14 cellular contexts compared by ENCODE assay signal in genomic region chr11:36557390-36557789, GRCh38. TPM values are rescaled to one million over a fixed set of nuclear protein-coding genes. Genes with fewer than 3 reads are reported as not detected.
"Had no signal": no experiment of that assay in that cellular context is flagged by ENCODE, and none has a peak within 500 bp of the region (broad histone marks: within the 10 kb centered on the region; RNA-seq: fewer than 3 reads in every experiment).

No MANE protein-coding gene starts in this region.

RNA-seq across cellular contexts. Expression of gene RAG2, which starts 40.6 kb away (rescaled TPM):
- total RNA-seq: activated CD8-positive, alpha-beta T cell treated with anti-CD3 and anti-CD28 coated beads, Interleukin-2, amount 10 ng/mL, durations not matched to agents 7 days and 5 days; activated naive CD4-positive, alpha-beta T cell treated with anti-CD3 and anti-CD28 coated beads, Interleukin-2, amount 50 U/mL, for 72 hours; activated T-helper 1 cell treated with anti-CD3 and anti-CD28 coated beads, Interleukin-12 subunit alpha, Interleukin-12 subunit beta, Interleukin-2, Interleukin-4 antibody, amounts not matched to agents 30 ng/mL and 10 ng/mL and 1 ng/mL, durations not matched to agents 14 hours and 24 hours and 36 hours; aorta; cardiac septum; dermis blood vessel endothelial cell; endothelial cell of umbilical vein; esophagus mucosa; frontal cortex; hepatocyte; left cardiac atrium; skeletal muscle tissue; subcutaneous adipose tissue; upper lobe of right lung had no signal
